29 cellular contexts compared by ENCODE assay signal in genomic region chr16:79868841-79869240, GRCh38.
"Had no signal": no experiment of that assay in that cellular context is flagged by ENCODE, and none has a peak within 500 bp of the region (broad histone marks: within the 10 kb centered on the region; RNA-seq: fewer than 3 reads in every experiment).

No MANE protein-coding gene starts in this region.

- H3K36me3 Mint-ChIP-seq: stimulated activated effector memory CD8-positive, alpha-beta T cell treated with anti-CD3 and anti-CD28 coated beads, Interleukin-12 subunit alpha, Interleukin-12 subunit beta, amount 100 ng/mL, for 72 hours; stimulated activated memory B cell treated with anti-CD40 and anti-IgM and Interleukin-4, amounts not matched to agents 10 μg/mL and 1 μg/mL and 100 μg/mL, for 72 hours; stimulated activated naive B cell treated with anti-CD40 and anti-IgM and Interleukin-4, amounts not matched to agents 10 μg/mL and 1 μg/mL and 100 μg/mL, for 72 hours; type B pancreatic cell had no signal

- ATAC-seq: stimulated activated effector memory CD8-positive, alpha-beta T cell treated with anti-CD3 and anti-CD28 coated beads, Interleukin-12 subunit alpha, Interleukin-12 subunit beta, amount 100 ng/mL, for 72 hours; stimulated activated memory B cell treated with anti-CD40 and anti-IgM and Interleukin-4, amounts not matched to agents 10 μg/mL and 1 μg/mL and 100 μg/mL, for 72 hours; stimulated activated naive B cell treated with anti-CD40 and anti-IgM and Interleukin-4, amounts not matched to agents 10 μg/mL and 1 μg/mL and 100 μg/mL, for 72 hours; stimulated activated naive CD8-positive, alpha-beta T cell treated with anti-CD3 and anti-CD28 coated beads, Interleukin-15, amount 100 ng/mL, for 72 hours; stimulated activated naive CD8-positive, alpha-beta T cell treated with anti-CD3 and anti-CD28 coated beads, Interleukin-15, Interleukin-2, amounts not matched to agents 100 U/mL and 50 U/mL, for 24 hours; upper lobe of right lung had no signal

- DNase-seq: stimulated activated CD4-positive, alpha-beta T cell treated with anti-CD3 and anti-CD28 coated beads, Interleukin-2, amount 100 ng/mL, for 48 hours; stimulated activated CD4-positive, alpha-beta T cell treated with anti-CD3 and anti-CD28 coated beads, Interleukin-4, amount 100 ng/mL, for 1 hour; stimulated activated CD4-positive, alpha-beta T cell treated with anti-CD3 and anti-CD28 coated beads, Interleukin-4, amount 100 ng/mL, for 24 hours; stimulated activated CD4-positive, alpha-beta T cell treated with anti-CD3 and anti-CD28 coated beads, Interleukin-4, amount 100 ng/mL, for 4 hours; stimulated activated CD8-positive, alpha-beta memory T cell treated with anti-CD3 and anti-CD28 coated beads, Interleukin-4, amount 100 ng/mL, for 48 hours; stimulated activated naive B cell treated with anti-CD40 and anti-IgM and Interleukin-4, amounts not matched to agents 10 μg/mL and 1 μg/mL and 100 μg/mL, for 72 hours; stimulated activated naive CD4-positive, alpha-beta T cell; stimulated activated naive CD4-positive, alpha-beta T cell treated with Interleukin-2 at 50 U/mL for 16 hours; stimulated activated naive CD8-positive, alpha-beta T cell treated with anti-CD3 and anti-CD28 coated beads, Interleukin-15, amount 100 ng/mL, for 72 hours; stimulated activated naive CD8-positive, alpha-beta T cell treated with anti-CD3 and anti-CD28 coated beads, Interleukin-15, Interleukin-2, amounts not matched to agents 100 U/mL and 50 U/mL, for 24 hours; stomach; substantia nigra; testis; thyroid gland; tibial artery; transverse colon; trophoblast cell; upper lobe of left lung; upper lobe of right lung; uterus had no signal

- FAIRE-seq: urothelium cell line had no signal

- H3K36me3 ChIP-seq: stomach, suprapubic skin, thoracic aorta, thyroid gland, tibial artery, tibial nerve, transverse colon, upper lobe of left lung, upper lobe of right lung, uterus, vagina had no signal

- H3K4me1 ChIP-seq: stomach, suprapubic skin, testis, thyroid gland, tibial artery, tibial nerve, transverse colon, upper lobe of left lung, upper lobe of right lung, uterus, vagina had no signal

- H3K27me3 ChIP-seq: stomach, suprapubic skin, testis, thyroid gland, tibial artery, tibial nerve, transverse colon, upper lobe of left lung, uterus, vagina had no signal

- H3K27ac ChIP-seq: stomach, suprapubic skin, testis, thoracic aorta, thyroid gland, tibial artery, tibial nerve, transverse colon, upper lobe of left lung, upper lobe of right lung, uterus, vagina had no signal

- H3K9me3 ChIP-seq: stomach, suprapubic skin, testis, thoracic aorta, thyroid gland, tibial artery, tibial nerve, transverse colon, upper lobe of left lung, upper lobe of right lung, uterus, vagina had no signal

- H3K27me3 Mint-ChIP-seq: stimulated activated memory B cell treated with anti-CD40 and anti-IgM and Interleukin-4, amounts not matched to agents 10 μg/mL and 1 μg/mL and 100 μg/mL, for 72 hours; stimulated activated naive B cell treated with anti-CD40 and anti-IgM and Interleukin-4, amounts not matched to agents 10 μg/mL and 1 μg/mL and 100 μg/mL, for 72 hours; stimulated activated naive CD8-positive, alpha-beta T cell treated with anti-CD3 and anti-CD28 coated beads, Interleukin-15, amount 100 ng/mL, for 72 hours had no signal

- H3K27ac Mint-ChIP-seq: stimulated activated effector memory CD8-positive, alpha-beta T cell treated with anti-CD3 and anti-CD28 coated beads, Interleukin-12 subunit alpha, Interleukin-12 subunit beta, amount 100 ng/mL, for 72 hours; stimulated activated memory B cell treated with anti-CD40 and anti-IgM and Interleukin-4, amounts not matched to agents 10 μg/mL and 1 μg/mL and 100 μg/mL, for 72 hours; stimulated activated naive B cell treated with anti-CD40 and anti-IgM and Interleukin-4, amounts not matched to agents 10 μg/mL and 1 μg/mL and 100 μg/mL, for 72 hours; stimulated activated naive CD8-positive, alpha-beta T cell treated with anti-CD3 and anti-CD28 coated beads, Interleukin-15, amount 100 ng/mL, for 72 hours; stimulated activated naive CD8-positive, alpha-beta T cell treated with anti-CD3 and anti-CD28 coated beads, Interleukin-15, Interleukin-2, amounts not matched to agents 100 ng/mL and 50 ng/mL, for 24 hours; type B pancreatic cell had no signal

- H3K4me3 ChIP-seq: stomach, suprapubic skin, testis, thoracic aorta, thyroid gland, tibial artery, tibial nerve, transverse colon, upper lobe of left lung, upper lobe of right lung, uterus, vagina had no signal

- H3K9me3 Mint-ChIP-seq: stimulated activated effector memory CD8-positive, alpha-beta T cell treated with anti-CD3 and anti-CD28 coated beads, Interleukin-12 subunit alpha, Interleukin-12 subunit beta, amount 100 ng/mL, for 72 hours; stimulated activated naive B cell treated with anti-CD40 and anti-IgM and Interleukin-4, amounts not matched to agents 10 μg/mL and 1 μg/mL and 100 μg/mL, for 72 hours; type B pancreatic cell had no signal

- H3K4me3 Mint-ChIP-seq: stimulated activated effector memory CD8-positive, alpha-beta T cell treated with anti-CD3 and anti-CD28 coated beads, Interleukin-12 subunit alpha, Interleukin-12 subunit beta, amount 100 ng/mL, for 72 hours; stimulated activated memory B cell treated with anti-CD40 and anti-IgM and Interleukin-4, amounts not matched to agents 10 μg/mL and 1 μg/mL and 100 μg/mL, for 72 hours; stimulated activated naive B cell treated with anti-CD40 and anti-IgM and Interleukin-4, amounts not matched to agents 10 μg/mL and 1 μg/mL and 100 μg/mL, for 72 hours; stimulated activated naive CD8-positive, alpha-beta T cell treated with anti-CD3 and anti-CD28 coated beads, Interleukin-15, amount 100 ng/mL, for 72 hours; stimulated activated naive CD8-positive, alpha-beta T cell treated with anti-CD3 and anti-CD28 coated beads, Interleukin-15, Interleukin-2, amounts not matched to agents 100 ng/mL and 50 ng/mL, for 24 hours; type B pancreatic cell had no signal

- H3K4me1 Mint-ChIP-seq: stimulated activated effector memory CD8-positive, alpha-beta T cell treated with anti-CD3 and anti-CD28 coated beads, Interleukin-12 subunit alpha, Interleukin-12 subunit beta, amount 100 ng/mL, for 72 hours; stimulated activated memory B cell treated with anti-CD40 and anti-IgM and Interleukin-4, amounts not matched to agents 10 μg/mL and 1 μg/mL and 100 μg/mL, for 72 hours; stimulated activated naive B cell treated with anti-CD40 and anti-IgM and Interleukin-4, amounts not matched to agents 10 μg/mL and 1 μg/mL and 100 μg/mL, for 72 hours; stimulated activated naive CD8-positive, alpha-beta T cell treated with anti-CD3 and anti-CD28 coated beads, Interleukin-15, amount 100 ng/mL, for 72 hours had no signal
